31 cellular contexts compared by ENCODE assay signal in genomic region chr5:56420323-56420722, GRCh38.
"Had no signal": no experiment of that assay in that cellular context is flagged by ENCODE, and none has a peak within 500 bp of the region (broad histone marks: within the 10 kb centered on the region; RNA-seq: fewer than 3 reads in every experiment).

No MANE protein-coding gene starts in this region.

- H3K36me3 ChIP-seq: neutrophil, pancreas, spleen, suprapubic skin, tibial nerve, upper lobe of left lung, vagina had no signal

- H3K27ac ChIP-seq: psoas muscle, skin epidermis, suprapubic skin, testis, tibial nerve, vagina had no signal

- H3K4me2 ChIP-seq: smooth muscle cell had no signal

- H3K4me3 ChIP-seq: pancreas, psoas muscle, skin epidermis, smooth muscle cell, spleen, suprapubic skin, testis, tibial nerve, upper lobe of left lung, vagina had no signal

- H3K4me3 Mint-ChIP-seq: naive thymus-derived CD8-positive, alpha-beta T cell; natural killer cell treated with Interleukin-12 subunit alpha and Interleukin-12 subunit beta and Interleukin-15 and Interleukin-18, amount 100 ng/mL, for 72 hours; nephron progenitor cell; neural crest cell; stimulated activated memory B cell treated with anti-CD40 and anti-IgM and Interleukin-4, amounts not matched to agents 10 μg/mL and 1 μg/mL and 100 μg/mL, for 72 hours; stimulated activated naive CD8-positive, alpha-beta T cell treated with anti-CD3 and anti-CD28 coated beads, Interleukin-15, amount 100 ng/mL, for 72 hours had no signal

- H3K4me1 Mint-ChIP-seq: neural crest cell; stimulated activated naive CD8-positive, alpha-beta T cell treated with anti-CD3 and anti-CD28 coated beads, Interleukin-15, amount 100 ng/mL, for 72 hours had no signal

- H3K27me3 Mint-ChIP-seq: naive thymus-derived CD8-positive, alpha-beta T cell; natural killer cell treated with Interleukin-12 subunit alpha and Interleukin-12 subunit beta and Interleukin-15 and Interleukin-18, amount 100 ng/mL, for 72 hours; progenitor cell of endocrine pancreas; stimulated activated memory B cell treated with anti-CD40 and anti-IgM and Interleukin-4, amounts not matched to agents 10 μg/mL and 1 μg/mL and 100 μg/mL, for 72 hours; stimulated activated naive CD8-positive, alpha-beta T cell treated with anti-CD3 and anti-CD28 coated beads, Interleukin-15, amount 100 ng/mL, for 72 hours had no signal

- DNase-seq: naive thymus-derived CD8-positive, alpha-beta T cell; nephron progenitor cell; nucleus accumbens; pancreas; posterior cingulate gyrus; psoas muscle; right cardiac atrium; spleen; stimulated activated CD4-positive, alpha-beta T cell treated with anti-CD3 and anti-CD28 coated beads, Interleukin-12 subunit alpha, Interleukin-12 subunit beta, amount 100 ng/mL, for 4 hours; stimulated activated CD4-positive, alpha-beta T cell treated with anti-CD3 and anti-CD28 coated beads, Interleukin-1b, Interleukin-23, amount 100 ng/mL, for 48 hours; stimulated activated CD4-positive, alpha-beta T cell treated with anti-CD3 and anti-CD28 coated beads, Interleukin-4, amount 100 ng/mL, for 1 hour; stimulated activated CD4-positive, alpha-beta T cell treated with anti-CD3 and anti-CD28 coated beads, Interleukin-4, amount 100 ng/mL, for 4 hours; stimulated activated CD8-positive, alpha-beta memory T cell treated with anti-CD3 and anti-CD28 coated beads, Interleukin-4, amount 100 ng/mL, for 48 hours; stimulated activated naive CD4-positive, alpha-beta T cell; stimulated activated naive CD8-positive, alpha-beta T cell treated with anti-CD3 and anti-CD28 coated beads, Interleukin-15, amount 100 ng/mL, for 72 hours; stimulated activated naive CD8-positive, alpha-beta T cell treated with anti-CD3 and anti-CD28 coated beads, Interleukin-15, Interleukin-2, amounts not matched to agents 100 U/mL and 50 U/mL, for 24 hours; substantia nigra; testis; trophoblast cell; upper lobe of left lung had no signal

- H3K4me1 ChIP-seq: psoas muscle had no signal

- ATAC-seq: naive thymus-derived CD8-positive, alpha-beta T cell; natural killer cell treated with Interleukin-12 subunit alpha and Interleukin-12 subunit beta and Interleukin-15 and Interleukin-18, amount 100 ng/mL, for 72 hours; pancreas; psoas muscle; right cardiac atrium; sciatic nerve; stimulated activated memory B cell treated with anti-CD40 and anti-IgM and Interleukin-4, amounts not matched to agents 10 μg/mL and 1 μg/mL and 100 μg/mL, for 72 hours; stimulated activated naive CD8-positive, alpha-beta T cell treated with anti-CD3 and anti-CD28 coated beads, Interleukin-15, amount 100 ng/mL, for 72 hours; stimulated activated naive CD8-positive, alpha-beta T cell treated with anti-CD3 and anti-CD28 coated beads, Interleukin-15, Interleukin-2, amounts not matched to agents 100 U/mL and 50 U/mL, for 24 hours had no signal

- H3K27me3 ChIP-seq: neutrophil, pancreas, spleen, suprapubic skin, testis, tibial nerve, upper lobe of left lung, vagina had no signal

- H3K9me3 ChIP-seq: neutrophil, pancreas, testis, vagina had no signal

- H3K27ac Mint-ChIP-seq: naive thymus-derived CD8-positive, alpha-beta T cell; natural killer cell treated with Interleukin-12 subunit alpha and Interleukin-12 subunit beta and Interleukin-15 and Interleukin-18, amount 100 ng/mL, for 72 hours; nephron progenitor cell; progenitor cell of endocrine pancreas; stimulated activated naive CD8-positive, alpha-beta T cell treated with anti-CD3 and anti-CD28 coated beads, Interleukin-15, amount 100 ng/mL, for 72 hours had no signal
